ENCODE assay signal across 35 cellular contexts in the genomic region with DNA sequence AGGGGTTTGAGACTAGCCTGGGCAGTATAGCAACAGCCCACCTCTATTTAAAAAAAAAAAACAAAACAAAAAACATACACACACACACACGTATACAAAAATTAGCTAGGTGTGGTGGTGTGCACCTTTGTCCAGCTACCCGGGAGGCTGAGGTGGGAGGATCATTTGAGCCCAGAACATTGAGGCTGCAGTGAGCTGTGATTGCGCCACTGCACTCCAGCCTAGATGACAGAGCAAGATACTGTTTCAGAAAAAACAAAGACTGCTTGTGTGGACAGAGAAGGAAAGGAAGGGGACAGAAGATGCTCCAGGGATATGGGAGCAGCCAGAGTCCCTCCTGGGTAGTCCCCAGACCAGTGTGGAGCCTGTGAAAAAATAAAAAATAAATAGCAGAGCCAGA. TPM values are rescaled to one million over a fixed set of nuclear protein-coding genes. Genes with fewer than 3 reads are reported as not detected.
"Had no signal": no experiment of that assay in that cellular context is flagged by ENCODE, and none has a peak within 500 bp of the region (broad histone marks: within the 10 kb centered on the region; RNA-seq: fewer than 3 reads in every experiment).

No MANE protein-coding gene starts in this region.

- H3K4me3 Mint-ChIP-seq: activated CD4-positive, alpha-beta T cell treated with anti-CD3 and anti-CD28 coated beads for 36 hours; activated CD4-positive, alpha-beta T cell treated with anti-CD3 and anti-CD28 coated beads, Interleukin-2, amount 10 ng/mL, durations not matched to agents 7 days and 5 days; activated CD8-positive, alpha-beta T cell treated with anti-CD3 and anti-CD28 coated beads, Interleukin-2, amount 10 ng/mL, durations not matched to agents 7 days and 5 days; activated naive CD4-positive, alpha-beta T cell treated with anti-CD3 and anti-CD28 coated beads for 36 hours; activated naive CD8-positive, alpha-beta T cell treated with anti-CD3 and anti-CD28 coated beads, Interleukin-2, amount 50 U/mL, for 24 hours; activated T-cell treated with anti-CD3 and anti-CD28 coated beads, Interleukin-2, amount 50 U/mL, for 24 hours; T-helper 1 cell treated with Interleukin-12 subunit alpha and Interleukin-12 subunit beta and Interleukin-4 antibody, amounts not matched to agents 30 μg/mL and 1 μg/mL, for 36 hours; T-helper 2 cell treated with Interferon-gamma antibody and Interleukin-4, amounts not matched to agents 5 μg/mL and 100 μg/mL, for 36 hours had no signal

- DNase-seq: activated CD4-positive, alpha-beta T cell treated with anti-CD3 and anti-CD28 coated beads for 36 hours; activated CD4-positive, alpha-beta T cell treated with anti-CD3 and anti-CD28 coated beads, Interleukin-2, amount 10 ng/mL, durations not matched to agents 7 days and 5 days; activated CD4-positive, alpha-beta T cell treated with anti-CD3 and anti-CD28 coated beads, Interleukin-2, amount 50 U/mL, for 48 hours; activated CD8-positive, alpha-beta T cell treated with anti-CD3 and anti-CD28 coated beads, Interleukin-2, amount 10 ng/mL, durations not matched to agents 7 days and 5 days; activated gamma-delta T cell treated with Interleukin-2 at 50 U/mL for 16 hours; activated naive CD4-positive, alpha-beta T cell treated with anti-CD3 and anti-CD28 coated beads for 36 hours; activated naive CD8-positive, alpha-beta T cell treated with anti-CD3 and anti-CD28 coated beads, Interleukin-2, amount 50 U/mL, for 24 hours; activated T-cell treated with anti-CD3 and anti-CD28 coated beads, Interleukin-2, amount 50 U/mL, for 24 hours; aorta; brain microvascular endothelial cell; Kasumi-1; KG1; MG63; NCI-H1092; NCI-H1417; NCI-H146; NCI-H187; NCI-H2029 treated with DMSO at 0.1 percent for 48 hours; NCI-H2107; NCI-H2171; NCI-H510A; NCI-H526; NCI-H748 treated with DMSO at 0.1 percent for 48 hours; NK-92 treated with Interleukin-12 subunit alpha and Interleukin-12 subunit beta, amount 100 ng/mL, for 24 hours; PC-3; Peyer's patch; RPMI8226; SHP77 treated with DMSO at 0.1 percent for 48 hours; SK-N-SH had no signal

- H3K27ac ChIP-seq: brain microvascular endothelial cell, Peyer's patch, SJSA1 had no signal

- H3K36me3 Mint-ChIP-seq: activated naive CD4-positive, alpha-beta T cell treated with anti-CD3 and anti-CD28 coated beads, Interleukin-2, amount 50 U/mL, for 72 hours had no signal

- H3K27me3 Mint-ChIP-seq: activated CD4-positive, alpha-beta T cell treated with anti-CD3 and anti-CD28 coated beads for 36 hours; activated CD4-positive, alpha-beta T cell treated with anti-CD3 and anti-CD28 coated beads, Interleukin-2, amount 10 ng/mL, durations not matched to agents 7 days and 5 days; activated naive CD8-positive, alpha-beta T cell treated with anti-CD3 and anti-CD28 coated beads, Interleukin-2, amount 50 U/mL, for 24 hours; activated T-cell treated with anti-CD3 and anti-CD28 coated beads, Interleukin-2, amount 50 U/mL, for 24 hours had no signal

- H3K9me3 Mint-ChIP-seq: activated CD4-positive, alpha-beta T cell treated with anti-CD3 and anti-CD28 coated beads, Interleukin-2, amount 10 ng/mL, durations not matched to agents 7 days and 5 days; activated naive CD4-positive, alpha-beta T cell treated with anti-CD3 and anti-CD28 coated beads for 36 hours; activated naive CD4-positive, alpha-beta T cell treated with anti-CD3 and anti-CD28 coated beads, Interleukin-2, amount 50 U/mL, for 72 hours; activated naive CD8-positive, alpha-beta T cell treated with anti-CD3 and anti-CD28 coated beads, Interleukin-2, amount 50 U/mL, for 24 hours; activated T-cell treated with anti-CD3 and anti-CD28 coated beads, Interleukin-2, amount 50 U/mL, for 24 hours; activated T-helper 2 cell treated with anti-CD3 and anti-CD28 coated beads, Interferon-gamma antibody, Interleukin-2, Interleukin-4, amounts not matched to agents 10 μg/mL and 5 μg/mL and 100 μg/mL, durations not matched to agents 14 hours and 24 hours and 36 hours; T-helper 1 cell treated with Interleukin-12 subunit alpha and Interleukin-12 subunit beta and Interleukin-4 antibody, amounts not matched to agents 30 μg/mL and 1 μg/mL, for 36 hours; T-helper 2 cell treated with Interferon-gamma antibody and Interleukin-4, amounts not matched to agents 5 μg/mL and 100 μg/mL, for 36 hours had no signal

- H3K27me3 ChIP-seq: brain microvascular endothelial cell, MG63, Peyer's patch, SJSA1 had no signal

- H3K4me3 ChIP-seq: MG63, Peyer's patch, SJSA1 had no signal

- H3K4me1 Mint-ChIP-seq: activated CD4-positive, alpha-beta T cell treated with anti-CD3 and anti-CD28 coated beads for 36 hours; activated CD4-positive, alpha-beta T cell treated with anti-CD3 and anti-CD28 coated beads, Interleukin-2, amount 10 ng/mL, durations not matched to agents 7 days and 5 days; activated naive CD8-positive, alpha-beta T cell treated with anti-CD3 and anti-CD28 coated beads, Interleukin-2, amount 50 U/mL, for 24 hours had no signal

- H3K27ac Mint-ChIP-seq: activated CD4-positive, alpha-beta T cell treated with anti-CD3 and anti-CD28 coated beads for 36 hours; activated CD4-positive, alpha-beta T cell treated with anti-CD3 and anti-CD28 coated beads, Interleukin-2, amount 10 ng/mL, durations not matched to agents 7 days and 5 days; activated CD8-positive, alpha-beta T cell treated with anti-CD3 and anti-CD28 coated beads, Interleukin-2, amount 10 ng/mL, durations not matched to agents 7 days and 5 days; activated naive CD4-positive, alpha-beta T cell treated with anti-CD3 and anti-CD28 coated beads for 36 hours; activated naive CD4-positive, alpha-beta T cell treated with anti-CD3 and anti-CD28 coated beads, Interleukin-2, amount 50 U/mL, for 72 hours; activated naive CD8-positive, alpha-beta T cell treated with anti-CD3 and anti-CD28 coated beads, Interleukin-2, amount 50 U/mL, for 24 hours; activated T-cell treated with anti-CD3 and anti-CD28 coated beads, Interleukin-2, amount 50 U/mL, for 24 hours; activated T-helper 2 cell treated with anti-CD3 and anti-CD28 coated beads, Interferon-gamma antibody, Interleukin-2, Interleukin-4, amounts not matched to agents 10 μg/mL and 5 μg/mL and 100 μg/mL, durations not matched to agents 14 hours and 24 hours and 36 hours; T-helper 1 cell treated with Interleukin-12 subunit alpha and Interleukin-12 subunit beta and Interleukin-4 antibody, amounts not matched to agents 30 μg/mL and 1 μg/mL, for 36 hours; T-helper 2 cell treated with Interferon-gamma antibody and Interleukin-4, amounts not matched to agents 5 μg/mL and 100 μg/mL, for 36 hours had no signal

- ATAC-seq: activated CD4-positive, alpha-beta T cell treated with anti-CD3 and anti-CD28 coated beads for 36 hours; activated CD4-positive, CD25-positive, alpha-beta regulatory T cell treated with anti-CD3 and anti-CD28 coated beads, Interleukin-2, amount 50 U/mL, for 24 hours; activated CD8-positive, alpha-beta T cell treated with anti-CD3 and anti-CD28 coated beads, Interleukin-2, amount 10 ng/mL, durations not matched to agents 7 days and 5 days; activated naive CD4-positive, alpha-beta T cell treated with anti-CD3 and anti-CD28 coated beads, Interleukin-2, amount 50 U/mL, for 72 hours; activated naive CD8-positive, alpha-beta T cell treated with anti-CD3 and anti-CD28 coated beads, Interleukin-2, amount 50 U/mL, for 24 hours; PC-3 had no signal

RNA-seq across cellular contexts. Expression of a gene that starts 58.3 kb away (rescaled TPM):
- total RNA-seq: activated naive CD4-positive, alpha-beta T cell treated with anti-CD3 and anti-CD28 coated beads for 36 hours had no signal
